ENCODE assay signal across 8 cellular contexts in the genomic region with DNA sequence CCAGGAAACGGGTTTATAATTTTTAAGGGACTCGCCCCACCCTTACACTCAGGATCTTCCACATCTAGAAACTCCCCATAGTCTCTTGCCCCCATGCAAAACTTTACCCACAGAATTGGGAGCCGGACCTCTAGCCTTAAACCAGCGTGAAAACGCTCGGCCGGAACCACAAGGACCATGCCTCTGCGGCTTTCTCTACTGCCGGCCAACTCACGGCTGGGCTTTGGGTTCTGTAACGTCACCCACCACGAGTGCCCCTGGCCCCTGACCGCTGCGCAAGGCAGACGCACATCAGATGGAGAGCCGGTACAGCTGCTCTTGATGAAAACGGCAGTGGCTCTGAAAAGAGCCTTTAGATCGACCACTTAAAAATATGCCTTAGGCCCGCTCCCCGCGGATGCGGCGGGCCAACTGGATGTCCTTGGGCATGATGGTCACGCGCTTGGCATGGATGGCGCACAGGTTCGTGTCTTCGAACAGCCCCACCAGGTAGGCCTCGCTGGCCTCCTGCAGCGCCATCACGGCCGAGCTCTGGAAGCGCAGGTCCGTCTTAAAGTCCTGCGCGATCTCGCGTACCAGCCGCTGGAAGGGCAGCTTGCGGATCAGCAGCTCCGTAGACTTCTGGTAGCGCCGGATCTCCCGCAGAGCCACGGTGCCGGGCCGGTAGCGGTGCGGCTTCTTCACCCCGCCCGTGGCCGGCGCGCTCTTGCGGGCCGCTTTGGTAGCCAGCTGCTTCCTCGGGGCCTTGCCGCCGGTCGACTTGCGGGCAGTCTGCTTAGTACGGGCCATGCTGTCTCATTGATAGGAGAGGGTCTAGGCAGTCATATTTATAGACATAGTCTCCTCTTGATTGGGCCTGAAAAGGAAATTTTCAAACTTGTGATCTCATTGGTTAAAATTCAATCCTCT. TPM values are rescaled to one million over a fixed set of nuclear protein-coding genes. Genes with fewer than 3 reads are reported as not detected.
DNase-seq lines count a peak whose midpoint lies in the region; ATAC-seq and TF ChIP-seq lines count a peak whose summit lies in the region.
"Not testable (repeated sequence)": the region's sequence is repeated elsewhere in the genome, so short reads cannot be mapped to it uniquely, and the experiment has no call there.

No MANE protein-coding gene starts in this region.

- H3K9me3 ChIP-seq in Caco-2; GM23248 (ENCODE audit: low read depth); esophagus (ENCODE audit: control insufficient read depth in 2 of 2, insufficient read depth in 1 of 2, low read depth in 1 of 2, low read length in 1 of 2): not testable (repeated sequence)

- not testable (repeated sequence) for H3F3A ChIP-seq in GM23248 (ENCODE audit: insufficient read depth)

- peak overlapping the region; percentile 85 for H3K4me2 ChIP-seq in GM23248 (ENCODE audit: unreplicated experiment)

- not testable (repeated sequence) for H3K27me3 ChIP-seq in Caco-2 (replicated peaks; ENCODE audit: control insufficient read depth, insufficient read depth, low read length); GM23248 (replicated peaks; ENCODE audit: insufficient read depth); esophagus (ENCODE audit: control insufficient read depth in 1 of 2, insufficient read depth in 2 of 2, low read length in 2 of 2)

- peak overlapping the region; percentile 83 for H3K9ac ChIP-seq in GM23248

- not testable (repeated sequence) for H3K4me1 ChIP-seq in Caco-2; GM23248 (ENCODE audit: insufficient read depth); esophagus (ENCODE audit: control insufficient read depth in 2 of 2, insufficient read depth in 2 of 2, low read length in 1 of 2)

- H3K79me2 ChIP-seq in GM23248 (ENCODE audit: insufficient read depth), result not testable (repeated sequence)

- TF ChIP-seq CTCF in Caco-2 (IDR thresholded peaks at IDR 0.05; ENCODE audit: insufficient read depth in 1 of 2, low read depth in 1 of 2, low read length in 1 of 2, severe bottlenecking in 1 of 2, unreplicated experiment in 1 of 2), result not testable (repeated sequence)

- WGBS in GM23248 (ENCODE audit: low coverage in 1 of 2, low lambda C conversion rate in 2 of 2, missing lambda C conversion rate in 2 of 2), 2 experiments, result 1 to 2% methylated on average over 34 to 39 of the region's 62 CpGs
- 2% methylated on average over 33 to 45 of the region's 62 CpGs for WGBS in esophagus, 2 donors

- H3K9me2 ChIP-seq in GM23248 (ENCODE audit: insufficient read depth), result not testable (repeated sequence)

- not testable (repeated sequence) for H4K20me1 ChIP-seq in GM23248 (ENCODE audit: insufficient read depth)

- not testable (repeated sequence) for H3K27me3 Mint-ChIP-seq in Caco-2 (ENCODE audit: insufficient read depth, unreplicated experiment); activated T-cell treated with anti-CD3 and anti-CD28 coated beads, Interleukin-2, amount 50 U/mL, for 4 hours (ENCODE audit: low read depth)

- H3K27ac ChIP-seq in GM23248 (peak overlapping the region; percentile 94), esophagus (ENCODE audit: low read depth in 2 of 2, low read length in 1 of 2) (peak overlapping the region; percentile 75 to 89)

- H3K4me3 ChIP-seq in Caco-2 (ENCODE audit: low read depth, low read length), result peak overlapping the region; percentile 45
- peak overlapping the region; percentile 79 for H3K4me3 ChIP-seq in GM23248
- H3K4me3 ChIP-seq in esophagus (ENCODE audit: low read depth in 1 of 2, low read length in 2 of 2), result peak overlapping the region; percentile 35 to 41

- peaks cover 36% of the 10 kb centered on the region for H3K36me3 Mint-ChIP-seq in Caco-2 (ENCODE audit: insufficient read depth, unreplicated experiment)
- H3K36me3 Mint-ChIP-seq in activated T-cell treated with anti-CD3 and anti-CD28 coated beads, Interleukin-2, amount 50 U/mL, for 4 hours (ENCODE audit: insufficient read depth), result not testable (repeated sequence)

- POLR2A ChIA-PET in Caco-2 (lab: Charles Lee), result not testable (repeated sequence)

- BruUV-seq in Caco-2 (replicated peaks; lab: Mats Ljungman, UMichigan), result TSS peak; percentile 99

- peak overlapping the region; percentile 93 for H2AFZ ChIP-seq in GM23248

- intact Hi-C loops in Caco-2 (cut with micrococcal nuclease; ENCODE audit: unreplicated experiment), result not testable (repeated sequence)

- CTCF ChIA-PET in Caco-2 (lab: Charles Lee), result not testable (repeated sequence)

- H3K4me1 Mint-ChIP-seq in Caco-2 (ENCODE audit: low read depth, unreplicated experiment); activated T-cell treated with anti-CD3 and anti-CD28 coated beads, Interleukin-2, amount 50 U/mL, for 4 hours (ENCODE audit: low read depth): not testable (repeated sequence)

- peak; percentile 44 to 47 for ATAC-seq in activated T-cell treated with anti-CD3 and anti-CD28 coated beads, Interleukin-2, amount 50 U/mL, for 4 hours

- peak overlapping the region; percentile 91 for H3K27ac Mint-ChIP-seq in Caco-2 (ENCODE audit: unreplicated experiment)

- H3K9me3 Mint-ChIP-seq in Caco-2 (ENCODE audit: unreplicated experiment); activated T-cell treated with anti-CD3 and anti-CD28 coated beads, Interleukin-2, amount 50 U/mL, for 4 hours: not testable (repeated sequence)

- not testable (repeated sequence) for H3K36me3 ChIP-seq in Caco-2 (ENCODE audit: control insufficient read depth, insufficient read depth, low read length); GM23248 (ENCODE audit: low read depth); esophagus (ENCODE audit: control insufficient read depth in 2 of 2, insufficient read depth in 2 of 2, low read length in 1 of 2)

- in situ Hi-C loops in GM23248 (cut with MboI), result not testable (repeated sequence)

- DNase-seq in Caco-2, result peak; percentile 80 to 86
- DNase-seq in GM23248, result peak; percentile 51
- peak; percentile 80 for DNase-seq in MV-4-11 (lab: John Stamatoyannopoulos, UW)
- peak; percentile 83 for DNase-seq in RKO (ENCODE audit: low spot score)
- DNase-seq in activated T-cell treated with anti-CD3 and anti-CD28 coated beads, Interleukin-2, amount 50 U/mL, for 4 hours, result peak; percentile 43
- peak; percentile 62 for DNase-seq in midbrain (lab: John Stamatoyannopoulos, UW)
- DNase-seq in stimulated activated CD8-positive, alpha-beta memory T cell treated with anti-CD3 and anti-CD28 coated beads, Interleukin-15, amount 100 ng/mL, for 1 hour (ENCODE audit: low read depth), result peak; percentile 36

- peak overlapping the region; percentile 79 for H3K4me3 Mint-ChIP-seq in Caco-2 (ENCODE audit: unreplicated experiment)
- peak overlapping the region; percentile 88 for H3K4me3 Mint-ChIP-seq in activated T-cell treated with anti-CD3 and anti-CD28 coated beads, Interleukin-2, amount 50 U/mL, for 4 hours

RNA-seq across cellular contexts. Expression of gene FCGR1A, which starts 30.7 kb away (rescaled TPM):
- total RNA-seq in Caco-2 (2022), result not detected in 2 replicates
- total RNA-seq in GM23248 (2014; rRNA removed; shearing (Covaris generic)), result not detected in 2 replicates
- polyA plus RNA-seq in GM23248 (2016; fragmentation: Nextera tagmentation; extraction: Ambion mirVana), result not detected in 2 replicates
- not detected for total RNA-seq in activated T-cell treated with anti-CD3 and anti-CD28 coated beads, Interleukin-2, amount 50 U/mL, for 4 hours
- under 1 TPM; 0.92 to 1.00 TPM for polyA plus RNA-seq in esophagus

Comparison
In these comparisons a context has a peak if more than half of its experiments do, and no peak if none do; other contexts are left out.
1. Peak in every context shown above with its lines: DNase-seq, ATAC-seq, H3K4me3 ChIP-seq and H3K27ac ChIP-seq.